In the genomic region with DNA sequence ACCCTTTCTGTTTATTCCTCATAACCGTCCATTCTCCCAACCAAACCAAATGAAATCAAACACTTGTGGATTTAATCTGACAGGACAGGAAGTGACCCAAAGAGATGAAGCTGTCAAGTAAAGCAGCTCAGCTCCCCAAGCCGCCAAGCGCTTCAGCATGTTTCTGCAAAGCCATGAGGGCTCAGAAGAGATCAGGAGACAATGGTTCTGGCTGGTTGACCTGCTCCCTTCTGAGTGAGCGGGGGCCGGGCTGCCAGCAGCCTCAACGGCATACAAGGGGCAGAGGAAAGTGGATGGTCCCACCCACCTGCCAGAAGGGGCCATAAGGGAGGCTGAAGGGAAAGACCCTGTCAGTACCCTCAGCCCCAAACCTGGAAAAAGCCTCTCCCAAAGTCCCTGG, we compare ENCODE assay signal across 14 cellular contexts. TPM values are rescaled to one million over a fixed set of nuclear protein-coding genes. Genes with fewer than 3 reads are reported as not detected.
DNase-seq lines count a peak whose midpoint lies in the region; ATAC-seq and TF ChIP-seq lines count a peak whose summit lies in the region.
"Had no signal": no experiment of that assay in that cellular context is flagged by ENCODE, and none has a peak within 500 bp of the region (broad histone marks: within the 10 kb centered on the region; RNA-seq: fewer than 3 reads in every experiment).

No MANE protein-coding gene starts in this region.

- H3K9me3 ChIP-seq in A673 (ENCODE audit: low read depth, low read length, poor library complexity, severe bottlenecking), result no peaks in the 10 kb centered on the region
- no peaks in the 10 kb centered on the region for H3K9me3 ChIP-seq in lower lobe of right lung
- no peaks in the 10 kb centered on the region for H3K9me3 ChIP-seq in skeletal muscle tissue (ENCODE audit: control insufficient read depth in 3 of 3, low read length in 3 of 3)
- H3K9me3 ChIP-seq: mucosa of descending colon had no signal

- no TSS peak for BruUV-seq in A673 (replicated peaks; lab: Mats Ljungman, UMichigan)

- CTCF ChIA-PET in A673 (lab: Charles Lee), result interaction anchor here (0.9 kb wide), 1 partner anchor 13 kb away, joined by 4 read pairs; no protein-coding TSS in a partner anchor

- H3K27me3 ChIP-seq in A673 (replicated peaks; ENCODE audit: insufficient read depth, low read depth, low read length, poor library complexity) (no peaks in the 10 kb centered on the region), lower lobe of right lung (ENCODE audit: low read depth) (no peaks in the 10 kb centered on the region), skeletal muscle tissue (ENCODE audit: control insufficient read depth in 3 of 3, insufficient read depth in 3 of 3, low read length in 3 of 3) (no peaks in the 10 kb centered on the region)

- no peaks in the 10 kb centered on the region for H3K27me3 Mint-ChIP-seq in activated T-helper 17 cell treated with anti-CD3 and anti-CD28 coated beads, Interleukin-2, amount 50 U/mL, for 72 hours

- no peaks in the 10 kb centered on the region for H3K9me3 Mint-ChIP-seq in activated T-helper 17 cell treated with anti-CD3 and anti-CD28 coated beads, Interleukin-2, amount 50 U/mL, for 72 hours
- H3K9me3 Mint-ChIP-seq: endodermal cell had no signal

- H3K4me1 ChIP-seq in A673 (ENCODE audit: insufficient read depth, low read length, poor library complexity, severe bottlenecking) (peaks cover 48% of the 10 kb centered on the region), lower lobe of right lung (peaks cover 37% of the 10 kb centered on the region), skeletal muscle tissue (ENCODE audit: control insufficient read depth in 3 of 3, insufficient read depth in 3 of 3, low read length in 3 of 3) (peaks cover 48 to 64% (median 57%) of the 10 kb centered on the region in 3 donors)

- no peak overlapping the region for H3K9ac ChIP-seq in skeletal muscle tissue (ENCODE audit: low read depth in 1 of 3, low read length in 3 of 3)

- ATAC-seq in activated T-helper 17 cell treated with anti-CD3 and anti-CD28 coated beads, Interleukin-2, amount 50 U/mL, for 72 hours (replicated peaks), result no peak
- ATAC-seq in lower lobe of right lung (no peak), GM19467 (IDR thresholded peaks at IDR 0.05; ENCODE audit: unreplicated experiment) (no peak), HG03439 (IDR thresholded peaks at IDR 0.05; ENCODE audit: unreplicated experiment) (no peak)
- ATAC-seq: mucosa of descending colon had no signal

- H3K4me3 ChIP-seq in A673 (ENCODE audit: low read depth, low read length, poor library complexity, severe bottlenecking), result peak overlapping the region; percentile 13
- H3K4me3 ChIP-seq in lower lobe of right lung, result no peak overlapping the region
- no peak overlapping the region for H3K4me3 ChIP-seq in skeletal muscle tissue (ENCODE audit: low read length in 3 of 3)
- H3K4me3 ChIP-seq: mucosa of descending colon had no signal

- peaks cover 63% of the 10 kb centered on the region for H3K36me3 Mint-ChIP-seq in activated T-helper 17 cell treated with anti-CD3 and anti-CD28 coated beads, Interleukin-2, amount 50 U/mL, for 72 hours (ENCODE audit: low read depth)

- intact Hi-C loops in A673 (cut with micrococcal nuclease; ENCODE audit: unreplicated experiment), result no loop called here
- intact Hi-C loops in lower lobe of right lung (cut with DNase I), result no loop called here

- no peak for DNase-seq in A673 (ENCODE audit: low spot score)
- no peak for DNase-seq in lower lobe of right lung
- DNase-seq in NCI-H526 treated with DMSO at 0.1 percent for 48 hours (lab: John Stamatoyannopoulos, UW), result no peak
- no peak for DNase-seq in NCI-H69 (lab: John Stamatoyannopoulos, UW)
- DNase-seq: central memory CD4-positive, alpha-beta T cell; endodermal cell; mucosa of descending colon; NCI-H1092; NCI-H2171 treated with DMSO at 0.1 percent for 48 hours; stimulated activated CD4-positive, alpha-beta T cell treated with anti-CD3 and anti-CD28 coated beads, Interleukin-2, amount 100 ng/mL, for 24 hours had no signal

- H3K36me3 ChIP-seq in A673 (ENCODE audit: insufficient read depth, low read length, poor library complexity, severe bottlenecking), result peaks cover 59% of the 10 kb centered on the region
- H3K36me3 ChIP-seq in lower lobe of right lung, result peaks cover 82% of the 10 kb centered on the region
- peaks cover 62 to 65% (median 62%) of the 10 kb centered on the region in 3 donors for H3K36me3 ChIP-seq in skeletal muscle tissue (ENCODE audit: control insufficient read depth in 3 of 3, insufficient read depth in 3 of 3, low read length in 3 of 3)

- TF ChIP-seq CTCF in A673 (conservative IDR thresholded peaks at IDR 0.05; ENCODE audit: low read depth, low read length), result no peak
- TF ChIP-seq CTCF in lower lobe of right lung (IDR thresholded peaks at IDR 0.05), result no peak

- H3K4me3 Mint-ChIP-seq in activated T-helper 17 cell treated with anti-CD3 and anti-CD28 coated beads, Interleukin-2, amount 50 U/mL, for 72 hours, result no peak overlapping the region
- H3K4me3 Mint-ChIP-seq: endodermal cell had no signal

- H3K4me1 Mint-ChIP-seq in activated T-helper 17 cell treated with anti-CD3 and anti-CD28 coated beads, Interleukin-2, amount 50 U/mL, for 72 hours, result peaks cover 11% of the 10 kb centered on the region

- H3K27ac ChIP-seq in A673 (ENCODE audit: low read depth, low read length, poor library complexity, severe bottlenecking) (peak overlapping the region; percentile 83), lower lobe of right lung (peak overlapping the region; percentile 40), skeletal muscle tissue (ENCODE audit: low read depth, low read length) (peak overlapping the region; percentile 23)

- POLR2A ChIA-PET in A673 (lab: Charles Lee; ENCODE audit: low non-redundant PET), result no interaction called here

- peak overlapping the region; percentile 70 for H3K27ac Mint-ChIP-seq in activated T-helper 17 cell treated with anti-CD3 and anti-CD28 coated beads, Interleukin-2, amount 50 U/mL, for 72 hours
- H3K27ac Mint-ChIP-seq: endodermal cell had no signal

RNA-seq across cellular contexts. Expression of a gene that starts 45.3 kb away (rescaled TPM):
- total RNA-seq in A673 (2021), result 0.52 and 0.82 TPM in 2 replicates
- under 1 TPM; 0.15 to 0.42 TPM for total RNA-seq in activated T-helper 17 cell treated with anti-CD3 and anti-CD28 coated beads, Interleukin-2, amount 50 U/mL, for 72 hours
- total RNA-seq in lower lobe of right lung, result 0.92 TPM
- total RNA-seq in skeletal muscle tissue, result under 0.01 TPM

Comparison
In these comparisons a context has a peak if more than half of its experiments do, and no peak if none do; other contexts are left out.
1. H3K27ac ChIP-seq: peak in every context shown above with its lines; median percentile 83 in A673; 40 in lower lobe of right lung; 23 in skeletal muscle tissue.